ENCODE assay signal across 8 cellular contexts in genomic region chr19:47778089-47778953, GRCh38. TPM values are rescaled to one million over a fixed set of nuclear protein-coding genes. Genes with fewer than 3 reads are reported as not detected.
DNase-seq lines count a peak whose midpoint lies in the region; ATAC-seq and TF ChIP-seq lines count a peak whose summit lies in the region.

SELENOW (plus strand) TSS chr19:47778703; CDS start chr19:47778786, 83 bp downstream.

- peak; percentile 74 for TF ChIP-seq EP300 in Ishikawa (IDR thresholded peaks at IDR 0.05; ENCODE audit: borderline replicate concordance)

- peak within 1 kb of the TSS; percentile 92 for H3K27ac ChIP-seq in CD8-positive, alpha-beta memory T cell (ENCODE audit: low read depth, low read length)
- H3K27ac ChIP-seq in Peyer's patch: peak within 1 kb of the TSS; percentile 91 to 98 (median 94)
- H3K27ac ChIP-seq in naive thymus-derived CD4-positive, alpha-beta T cell (ENCODE audit: low read depth, low read length): peak within 1 kb of the TSS; percentile 87

- ATAC-seq in GM21423 (IDR thresholded peaks at IDR 0.05; ENCODE audit: unreplicated experiment): peak; percentile 87
- peak; percentile 95 for ATAC-seq in naive thymus-derived CD4-positive, alpha-beta T cell
- peak; percentile 94 for ATAC-seq in stimulated activated memory B cell treated with anti-CD40 and anti-IgM and Interleukin-4, amounts not matched to agents 10 μg/mL and 1 μg/mL and 100 μg/mL, for 72 hours

- H3K27ac Mint-ChIP-seq in CD8-positive, alpha-beta memory T cell: peak within 1 kb of the TSS; percentile 81 to 99 (median 96)
- H3K27ac Mint-ChIP-seq in activated T-helper 1 cell treated with anti-CD3 and anti-CD28 coated beads, Interleukin-12 subunit alpha, Interleukin-12 subunit beta, Interleukin-2, Interleukin-4 antibody, amounts not matched to agents 30 ng/mL and 10 ng/mL and 1 ng/mL, durations not matched to agents 14 hours and 24 hours and 36 hours: peak within 1 kb of the TSS; percentile 94
- peak within 1 kb of the TSS; percentile 70 to 96 (median 91) for H3K27ac Mint-ChIP-seq in naive thymus-derived CD4-positive, alpha-beta T cell
- H3K27ac Mint-ChIP-seq in stimulated activated memory B cell treated with anti-CD40 and anti-IgM and Interleukin-4, amounts not matched to agents 10 μg/mL and 1 μg/mL and 100 μg/mL, for 72 hours: peak within 1 kb of the TSS; percentile 95

- H3K27me3 Mint-ChIP-seq in CD8-positive, alpha-beta memory T cell: no peaks in the 10 kb centered on the region
- H3K27me3 Mint-ChIP-seq in activated T-helper 1 cell treated with anti-CD3 and anti-CD28 coated beads, Interleukin-12 subunit alpha, Interleukin-12 subunit beta, Interleukin-2, Interleukin-4 antibody, amounts not matched to agents 30 ng/mL and 10 ng/mL and 1 ng/mL, durations not matched to agents 14 hours and 24 hours and 36 hours (ENCODE audit: insufficient read depth): no peaks in the 10 kb centered on the region
- no peaks in the 10 kb centered on the region for H3K27me3 Mint-ChIP-seq in naive thymus-derived CD4-positive, alpha-beta T cell
- no peaks in the 10 kb centered on the region for H3K27me3 Mint-ChIP-seq in stimulated activated memory B cell treated with anti-CD40 and anti-IgM and Interleukin-4, amounts not matched to agents 10 μg/mL and 1 μg/mL and 100 μg/mL, for 72 hours

- CTCF ChIA-PET in CD8-positive, alpha-beta memory T cell (lab: Charles Lee): no interaction called here
- CTCF ChIA-PET in naive thymus-derived CD4-positive, alpha-beta T cell (lab: Charles Lee): no interaction called here

- no peaks in the 10 kb centered on the region for H3K9me3 ChIP-seq in CD8-positive, alpha-beta memory T cell (ENCODE audit: low read length)
- no peaks in the 10 kb centered on the region for H3K9me3 ChIP-seq in Peyer's patch
- no peaks in the 10 kb centered on the region for H3K9me3 ChIP-seq in naive thymus-derived CD4-positive, alpha-beta T cell (ENCODE audit: control insufficient read depth in 2 of 3, low read length in 3 of 3)

- H3K4me3 Mint-ChIP-seq in CD8-positive, alpha-beta memory T cell: peak within 1 kb of the TSS; percentile 94 to 97 (median 97)
- H3K4me3 Mint-ChIP-seq in activated T-helper 1 cell treated with anti-CD3 and anti-CD28 coated beads, Interleukin-12 subunit alpha, Interleukin-12 subunit beta, Interleukin-2, Interleukin-4 antibody, amounts not matched to agents 30 ng/mL and 10 ng/mL and 1 ng/mL, durations not matched to agents 14 hours and 24 hours and 36 hours: peak within 1 kb of the TSS; percentile 96
- H3K4me3 Mint-ChIP-seq in naive thymus-derived CD4-positive, alpha-beta T cell: peak within 1 kb of the TSS; percentile 84 to 99 (median 93)
- peak within 1 kb of the TSS; percentile 95 for H3K4me3 Mint-ChIP-seq in stimulated activated memory B cell treated with anti-CD40 and anti-IgM and Interleukin-4, amounts not matched to agents 10 μg/mL and 1 μg/mL and 100 μg/mL, for 72 hours

- H3K27me3 ChIP-seq in CD8-positive, alpha-beta memory T cell (ENCODE audit: insufficient read depth, low read length, poor library complexity, severe bottlenecking): no peaks in the 10 kb centered on the region
- no peaks in the 10 kb centered on the region for H3K27me3 ChIP-seq in Peyer's patch
- H3K27me3 ChIP-seq in naive thymus-derived CD4-positive, alpha-beta T cell (ENCODE audit: control insufficient read depth in 2 of 2, insufficient read depth in 2 of 2, low read length in 2 of 2): no peaks in the 10 kb centered on the region

- H3K4me1 ChIP-seq in CD8-positive, alpha-beta memory T cell (ENCODE audit: insufficient read depth, low read length): peaks cover 13% of the 10 kb centered on the region
- H3K4me1 ChIP-seq in Peyer's patch: peaks cover 0 to 39% (median 0%) of the 10 kb centered on the region in 4 donors
- H3K4me1 ChIP-seq in naive thymus-derived CD4-positive, alpha-beta T cell (ENCODE audit: control insufficient read depth in 2 of 2, insufficient read depth in 2 of 2, low read length in 2 of 2): peaks cover 8 to 19% of the 10 kb centered on the region in 2 donors

- TF ChIP-seq CTCF in Peyer's patch (IDR thresholded peaks at IDR 0.05): peak in 2 of 6 experiments; percentile 4 to 8

- peaks cover 28 to 40% (median 35%) of the 10 kb centered on the region in 3 donors for H3K4me1 Mint-ChIP-seq in CD8-positive, alpha-beta memory T cell
- peaks cover 12% of the 10 kb centered on the region for H3K4me1 Mint-ChIP-seq in activated T-helper 1 cell treated with anti-CD3 and anti-CD28 coated beads, Interleukin-12 subunit alpha, Interleukin-12 subunit beta, Interleukin-2, Interleukin-4 antibody, amounts not matched to agents 30 ng/mL and 10 ng/mL and 1 ng/mL, durations not matched to agents 14 hours and 24 hours and 36 hours (ENCODE audit: low read depth)
- peaks cover 8 to 40% (median 32%) of the 10 kb centered on the region in 7 donors for H3K4me1 Mint-ChIP-seq in naive thymus-derived CD4-positive, alpha-beta T cell
- H3K4me1 Mint-ChIP-seq in stimulated activated memory B cell treated with anti-CD40 and anti-IgM and Interleukin-4, amounts not matched to agents 10 μg/mL and 1 μg/mL and 100 μg/mL, for 72 hours: peaks cover 35% of the 10 kb centered on the region

- H3K9me3 Mint-ChIP-seq in CD8-positive, alpha-beta memory T cell: no peaks in the 10 kb centered on the region
- H3K9me3 Mint-ChIP-seq in activated T-helper 1 cell treated with anti-CD3 and anti-CD28 coated beads, Interleukin-12 subunit alpha, Interleukin-12 subunit beta, Interleukin-2, Interleukin-4 antibody, amounts not matched to agents 30 ng/mL and 10 ng/mL and 1 ng/mL, durations not matched to agents 14 hours and 24 hours and 36 hours: no peaks in the 10 kb centered on the region
- no peaks in the 10 kb centered on the region for H3K9me3 Mint-ChIP-seq in naive thymus-derived CD4-positive, alpha-beta T cell
- H3K9me3 Mint-ChIP-seq in stimulated activated memory B cell treated with anti-CD40 and anti-IgM and Interleukin-4, amounts not matched to agents 10 μg/mL and 1 μg/mL and 100 μg/mL, for 72 hours: no peaks in the 10 kb centered on the region

- POLR2A ChIA-PET in CD8-positive, alpha-beta memory T cell (lab: Charles Lee): interaction anchor here (0.6 to 1.1 kb wide), 3 partner anchors 11 to 33 kb away, joined by 3 to 7 read pairs (median 3); partner anchors contain the start of gene NOP53
- POLR2A ChIA-PET in naive thymus-derived CD4-positive, alpha-beta T cell (lab: Charles Lee): interaction anchor here (1.9 kb wide), 1 partner anchor 33 kb away, joined by 7 read pairs; the partner anchor contains the start of gene NOP53

- TF ChIP-seq POLR2A in Peyer's patch (IDR thresholded peaks at IDR 0.05): peak; percentile 91 to 94

- peaks cover 5% of the 10 kb centered on the region for H3K36me3 ChIP-seq in CD8-positive, alpha-beta memory T cell (ENCODE audit: insufficient read depth, low read length)
- H3K36me3 ChIP-seq in Peyer's patch: peaks cover 0 to 20% (median 0%) of the 10 kb centered on the region in 3 donors
- H3K36me3 ChIP-seq in naive thymus-derived CD4-positive, alpha-beta T cell (ENCODE audit: control insufficient read depth in 2 of 3, insufficient read depth in 3 of 3, low read length in 3 of 3): peaks cover 0 to 24% (median 7%) of the 10 kb centered on the region in 3 experiments

- H3K36me3 Mint-ChIP-seq in CD8-positive, alpha-beta memory T cell: peaks cover 4 to 34% (median 13%) of the 10 kb centered on the region in 3 donors
- peaks cover 14% of the 10 kb centered on the region for H3K36me3 Mint-ChIP-seq in activated T-helper 1 cell treated with anti-CD3 and anti-CD28 coated beads, Interleukin-12 subunit alpha, Interleukin-12 subunit beta, Interleukin-2, Interleukin-4 antibody, amounts not matched to agents 30 ng/mL and 10 ng/mL and 1 ng/mL, durations not matched to agents 14 hours and 24 hours and 36 hours (ENCODE audit: low read depth)
- peaks cover 0 to 15% (median 10%) of the 10 kb centered on the region in 5 donors for H3K36me3 Mint-ChIP-seq in naive thymus-derived CD4-positive, alpha-beta T cell
- peaks cover 20% of the 10 kb centered on the region for H3K36me3 Mint-ChIP-seq in stimulated activated memory B cell treated with anti-CD40 and anti-IgM and Interleukin-4, amounts not matched to agents 10 μg/mL and 1 μg/mL and 100 μg/mL, for 72 hours

- DNase-seq in CD8-positive, alpha-beta memory T cell: peak; percentile 64 to 83 (median 79)
- DNase-seq in Peyer's patch: peak; percentile 76 to 92 (median 91)
- DNase-seq in activated T-helper 1 cell treated with anti-CD3 and anti-CD28 coated beads, Interleukin-12 subunit alpha, Interleukin-12 subunit beta, Interleukin-2, Interleukin-4 antibody, amounts not matched to agents 30 ng/mL and 10 ng/mL and 1 ng/mL, durations not matched to agents 14 hours and 24 hours and 36 hours (ENCODE audit: low spot score): peak; percentile 76
- DNase-seq in fibroblast of gingiva (ENCODE audit: low read depth): peak; percentile 67
- peak; percentile 56 to 86 (median 76) for DNase-seq in naive thymus-derived CD4-positive, alpha-beta T cell

- peak within 1 kb of the TSS; percentile 93 for H3K4me3 ChIP-seq in CD8-positive, alpha-beta memory T cell (ENCODE audit: low read length)
- H3K4me3 ChIP-seq in Peyer's patch: peak within 1 kb of the TSS; percentile 78 to 92 (median 88)
- peak within 1 kb of the TSS; percentile 88 for H3K4me3 ChIP-seq in naive thymus-derived CD4-positive, alpha-beta T cell (ENCODE audit: low read length)

- TF ChIP-seq RAD21 in Ishikawa (IDR thresholded peaks at IDR 0.05; ENCODE audit: low read depth): no peak

- intact Hi-C loops in activated T-helper 1 cell treated with anti-CD3 and anti-CD28 coated beads, Interleukin-12 subunit alpha, Interleukin-12 subunit beta, Interleukin-2, Interleukin-4 antibody, amounts not matched to agents 30 ng/mL and 10 ng/mL and 1 ng/mL, durations not matched to agents 14 hours and 24 hours and 36 hours (cut with micrococcal nuclease): loop anchor here (1.0 kb wide), 1 partner anchor 33 kb away; the partner anchor contains the start of gene NOP53
- intact Hi-C loops in naive thymus-derived CD4-positive, alpha-beta T cell (cut with micrococcal nuclease): loop anchor here (1.0 to 5.0 kb wide), 5 partner anchors 33 to 734 kb away; partner anchors contain the start of genes NOP53 (in 2 of the 2), DHX34 (in 1 of the 2), LMTK3 (in 1 of the 2) and NAPA (in 1 of the 2)

RNA-seq across cellular contexts. Expression of gene SELENOW, which starts in this region (rescaled TPM):
- total RNA-seq in CD8-positive, alpha-beta memory T cell: 100 to 1,000 TPM; 116 to 122 TPM
- polyA plus RNA-seq in CD8-positive, alpha-beta memory T cell: 334 TPM
- 100 to 1,000 TPM; 247 to 321 (median 276) TPM for total RNA-seq in Peyer's patch
- 106 and 107 TPM in 2 replicates for total RNA-seq in activated T-helper 1 cell treated with anti-CD3 and anti-CD28 coated beads, Interleukin-12 subunit alpha, Interleukin-12 subunit beta, Interleukin-2, Interleukin-4 antibody, amounts not matched to agents 30 ng/mL and 10 ng/mL and 1 ng/mL, durations not matched to agents 14 hours and 24 hours and 36 hours
- 100 to 1,000 TPM in 3 of 5 experiments, 10 to 100 TPM in 2; 67.5 to 116 (median 101) TPM for total RNA-seq in naive thymus-derived CD4-positive, alpha-beta T cell
- polyA plus RNA-seq in naive thymus-derived CD4-positive, alpha-beta T cell: 100 to 1,000 TPM; 340 to 400 TPM

Comparison
In these comparisons a context has a peak if more than half of its experiments do, and no peak if none do; other contexts are left out.
1. Peak in every context shown above with its lines: DNase-seq, ATAC-seq, H3K4me3 ChIP-seq and H3K27ac ChIP-seq.